ENCODE assay signal across 7 cellular contexts in the genomic region with DNA sequence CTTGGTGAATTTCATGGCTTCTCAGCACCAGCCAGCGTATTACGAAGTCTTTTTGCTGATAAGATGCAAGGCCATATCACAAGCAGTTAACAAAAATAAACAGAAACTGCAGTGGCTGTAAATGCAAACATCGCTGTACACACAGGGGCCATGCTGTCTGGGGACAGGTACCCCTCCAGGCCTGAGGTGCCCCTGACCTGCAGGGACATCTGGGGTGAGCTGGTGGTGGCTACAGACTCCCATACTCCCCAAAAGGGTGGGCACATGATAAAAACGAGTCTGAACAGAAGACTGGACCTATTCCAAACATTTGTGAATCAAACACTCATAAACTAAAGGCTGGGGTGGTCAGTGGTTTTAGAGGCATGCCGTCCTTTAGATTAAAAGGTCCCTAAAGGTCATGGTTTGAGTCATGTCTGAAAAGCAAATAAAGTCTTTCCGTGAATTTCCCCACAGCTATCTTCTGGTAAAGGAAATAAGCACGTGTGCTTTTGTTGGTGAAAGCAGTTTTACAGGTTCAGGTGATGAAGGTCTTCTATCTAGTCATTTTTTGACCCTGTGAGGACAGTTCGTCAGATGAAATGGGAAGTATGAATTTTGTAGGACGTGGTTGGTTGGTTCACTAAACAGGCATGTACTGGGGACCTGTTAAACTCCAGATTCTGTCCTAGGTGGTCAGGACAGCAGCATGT. TPM values are rescaled to one million over a fixed set of nuclear protein-coding genes. Genes with fewer than 3 reads are reported as not detected.
DNase-seq lines count a peak whose midpoint lies in the region; ATAC-seq, FAIRE-seq and TF ChIP-seq lines count a peak whose summit lies in the region.

No MANE protein-coding gene starts in this region.

- no peak for TF ChIP-seq POLR2A in K562 (conservative IDR thresholded peaks at IDR 0.05)

- H3K27ac ChIP-seq in K562 (ENCODE audit: extremely low read depth, low read depth, low read length): no peak overlapping the region
- H3K27ac ChIP-seq in dorsolateral prefrontal cortex: no peak overlapping the region
- no peak overlapping the region for H3K27ac ChIP-seq in heart right ventricle

- H3K4me1 ChIP-seq in K562 (replicated peaks in 1 of 2; ENCODE audit: control insufficient read depth in 2 of 2, insufficient read depth in 2 of 2, low read length in 2 of 2) (no peaks in the 10 kb centered on the region), heart right ventricle (peaks cover 0 to 29% (median 0%) of the 10 kb centered on the region in 9 donors)

- intact Hi-C loops in K562 (cut with micrococcal nuclease) (no loop called here), dorsolateral prefrontal cortex (cut with DNase I) (loop anchor here in 1 of 2 donors (10.0 kb wide), 1 partner anchor 47 kb away; no protein-coding TSS in a partner anchor), heart right ventricle (cut with DNase I) (no loop called here)

- H3K9me1 ChIP-seq in K562 (ENCODE audit: control insufficient read depth, insufficient read depth, low read length): no peaks in the 10 kb centered on the region

- TF ChIP-seq EP300 in K562 (IDR thresholded peaks at IDR 0.05; ENCODE audit: low read length): no peak

- 2% methylated on average over 9 of the region's 9 CpGs for WGBS in K562 (ENCODE audit: insufficient coverage, low coverage, missing lambda C conversion rate)
- WGBS in heart right ventricle, 2 donors: 78 to 83% methylated on average over 9 of the region's 9 CpGs

- H4K20me1 ChIP-seq in K562 (replicated peaks; ENCODE audit: control insufficient read depth, insufficient read depth, low read length): no peaks in the 10 kb centered on the region

- H3K79me2 ChIP-seq in K562 (ENCODE audit: control insufficient read depth, insufficient read depth, low read length): no peaks in the 10 kb centered on the region

- H3K9me3 ChIP-seq in K562 (replicated peaks; ENCODE audit: control insufficient read depth, insufficient read depth, low read depth, low read length) (no peaks in the 10 kb centered on the region), heart right ventricle (no peaks in the 10 kb centered on the region)

- peak overlapping the region; percentile 50 for H3K4me3 Mint-ChIP-seq in stimulated activated effector memory CD8-positive, alpha-beta T cell treated with anti-CD3 and anti-CD28 coated beads, Interleukin-12 subunit alpha, Interleukin-12 subunit beta, amount 100 ng/mL, for 72 hours

- no peaks in the 10 kb centered on the region for H3K27me3 ChIP-seq in K562 (ENCODE audit: control insufficient read depth in 2 of 2, insufficient read depth in 2 of 2, low read length in 2 of 2)
- no peaks in the 10 kb centered on the region for H3K27me3 ChIP-seq in dorsolateral prefrontal cortex
- no peaks in the 10 kb centered on the region for H3K27me3 ChIP-seq in heart right ventricle

- H3K27ac Mint-ChIP-seq in stimulated activated effector memory CD8-positive, alpha-beta T cell treated with anti-CD3 and anti-CD28 coated beads, Interleukin-12 subunit alpha, Interleukin-12 subunit beta, amount 100 ng/mL, for 72 hours: peak overlapping the region; percentile 87

- H3K9ac ChIP-seq in K562 (ENCODE audit: insufficient read depth in 1 of 2, low read depth in 2 of 2, low read length in 2 of 2): no peak overlapping the region

- CTCF ChIA-PET in K562 (lab: Yijun Ruan, JAX; ENCODE audit: low intra/inter-chr PET ratio): interaction anchor here (0.6 kb wide), 1 partner anchor 921 kb away, joined by 4 read pairs; no protein-coding TSS in a partner anchor

- TF ChIP-seq RAD21 in K562 (CRISPR knock-in tag; conservative IDR thresholded peaks at IDR 0.05 in 1 of 2, IDR thresholded peaks at IDR 0.05 in 1 of 2): no peak

- TF ChIP-seq CTCF in K562 (IDR thresholded peaks at IDR 0.05 in 2 of 3, conservative IDR thresholded peaks at IDR 0.05 in 1 of 3; ENCODE audit: insufficient read depth in 2 of 3, low read depth in 1 of 3, low read length in 3 of 3) (no peak), dorsolateral prefrontal cortex (IDR thresholded peaks at IDR 0.05 in 54 of 56, conservative IDR thresholded peaks at IDR 0.05 in 2 of 56; ENCODE audit: low read depth in 1 of 56, partially characterized antibody in 56 of 56) (no peak), heart right ventricle (IDR thresholded peaks at IDR 0.05) (no peak)

- no peak for DNase-seq in K562 (ENCODE audit: extremely low read depth in 1 of 4, low spot score in 3 of 4)
- no peak for DNase-seq in stimulated activated effector memory CD8-positive, alpha-beta T cell treated with anti-CD3 and anti-CD28 coated beads, Interleukin-12 subunit alpha, Interleukin-12 subunit beta, amount 100 ng/mL, for 72 hours (ENCODE audit: low spot score in 2 of 2)
- no peak for DNase-seq in NCI-H2107 treated with DMSO at 0.1 percent for 48 hours (lab: John Stamatoyannopoulos, UW; ENCODE audit: unreplicated experiment)
- DNase-seq in dorsolateral prefrontal cortex: no peak
- DNase-seq in heart right ventricle: no peak

- POLR2A ChIA-PET in K562 (lab: Yijun Ruan, JAX): no interaction called here

- in situ Hi-C loops in K562 (cut with MboI): no loop called here

- peaks cover 80% of the 10 kb centered on the region for H3K4me1 Mint-ChIP-seq in stimulated activated effector memory CD8-positive, alpha-beta T cell treated with anti-CD3 and anti-CD28 coated beads, Interleukin-12 subunit alpha, Interleukin-12 subunit beta, amount 100 ng/mL, for 72 hours

- H3K36me3 ChIP-seq in K562 (ENCODE audit: control insufficient read depth, insufficient read depth, low read length) (no peaks in the 10 kb centered on the region), heart right ventricle (no peaks in the 10 kb centered on the region)

- H3K4me3 ChIP-seq in K562 (no peak overlapping the region), dorsolateral prefrontal cortex (no peak overlapping the region), heart right ventricle (no peak overlapping the region)

- no peaks in the 10 kb centered on the region for H3K9me3 Mint-ChIP-seq in stimulated activated effector memory CD8-positive, alpha-beta T cell treated with anti-CD3 and anti-CD28 coated beads, Interleukin-12 subunit alpha, Interleukin-12 subunit beta, amount 100 ng/mL, for 72 hours

- H3K4me2 ChIP-seq in K562 (ENCODE audit: insufficient read depth, low read length): no peak overlapping the region

- FAIRE-seq in K562 (lab: Jason Lieb, UNC): peak; percentile 11

- H2AFZ ChIP-seq in K562 (ENCODE audit: low read depth, low read length): no peak overlapping the region

- H3K36me3 Mint-ChIP-seq in stimulated activated effector memory CD8-positive, alpha-beta T cell treated with anti-CD3 and anti-CD28 coated beads, Interleukin-12 subunit alpha, Interleukin-12 subunit beta, amount 100 ng/mL, for 72 hours: peaks cover 21% of the 10 kb centered on the region

- BruUV-seq in K562 (replicated peaks; lab: Mats Ljungman, UMichigan): no TSS peak

- peak; percentile 52 for ATAC-seq in GM19023 (IDR thresholded peaks at IDR 0.05; ENCODE audit: unreplicated experiment)
- ATAC-seq in HG03571 (IDR thresholded peaks at IDR 0.05; ENCODE audit: unreplicated experiment): peak; percentile 36
- no peak for ATAC-seq in K562
- ATAC-seq in stimulated activated effector memory CD8-positive, alpha-beta T cell treated with anti-CD3 and anti-CD28 coated beads, Interleukin-12 subunit alpha, Interleukin-12 subunit beta, amount 100 ng/mL, for 72 hours: peak; percentile 63
- no peak for ATAC-seq in heart right ventricle

TF ChIP-seq in K562, 482 proteins besides CTCF, POLR2A, EP300 and RAD21:
- TF ChIP-seq NFE2 (IDR thresholded peaks at IDR 0.05; ENCODE audit: low read depth): no peak
- TF ChIP-seq, protein P1, sequence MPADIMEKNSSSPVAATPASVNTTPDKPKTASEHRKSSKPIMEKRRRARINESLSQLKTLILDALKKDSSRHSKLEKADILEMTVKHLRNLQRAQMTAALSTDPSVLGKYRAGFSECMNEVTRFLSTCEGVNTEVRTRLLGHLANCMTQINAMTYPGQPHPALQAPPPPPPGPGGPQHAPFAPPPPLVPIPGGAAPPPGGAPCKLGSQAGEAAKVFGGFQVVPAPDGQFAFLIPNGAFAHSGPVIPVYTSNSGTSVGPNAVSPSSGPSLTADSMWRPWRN (IDR thresholded peaks at IDR 0.05; ENCODE audit: low read depth): peak; percentile 27; the same call in 1 of the 2 replicates
TF ChIP-seq in K562: peak in this region for 1.

RNA-seq across cellular contexts. Expression of a gene that starts 36.8 kb away (rescaled TPM):
- total RNA-seq in K562 (2011; cell fraction: chromatin; rRNA removed; ENCODE audit: low replicate concordance): 0.86 TPM in 1 of 2 replicates, not detected in the other
- 0.13 TPM in 1 of 2 replicates, not detected in the other for total RNA-seq in K562 (2011; cell fraction: nucleolus; rRNA removed)
- total RNA-seq in K562 (2011; cell fraction: nucleoplasm; rRNA removed): 0.61 and 1.1 TPM in 2 replicates
- not detected in 2 replicates for total RNA-seq in K562 (2014; rRNA removed)
- total RNA-seq in K562 (2014; rRNA removed; fragmentation: Illumina TruSeq; extraction: Trizol): not detected in 2 replicates
- 0.11 TPM in 1 of 2 replicates, not detected in the other for total RNA-seq in K562 (2015; rRNA removed; fragmentation: Illumina TruSeq; extraction: Trizol)
- total RNA-seq in K562 (2021): 0.25 and 0.58 TPM in 2 replicates
- 0.19 and 0.22 TPM in 2 replicates for polyA plus RNA-seq in K562 (2011; rRNA removed)
- polyA plus RNA-seq in K562 (2011; cell fraction: cytosol; rRNA removed): 0.07 and 0.15 TPM in 2 replicates
- 0.14 and 0.38 TPM in 2 replicates for polyA plus RNA-seq in K562 (2011; cell fraction: nucleus; rRNA removed)
- 0.03 TPM in 2 replicates for polyA plus RNA-seq in K562 (2012)
- 0.37 TPM in 1 of 2 replicates, not detected in the other for polyA plus RNA-seq in K562 (2014; fragmentation: Illumina TruSeq; extraction: Trizol)
- under 1 TPM in 1 of 2 experiments, not detected in 1; 0.01 TPM for polyA plus RNA-seq in K562 (2014; fragmentation: Nextera tagmentation; extraction: Ambion mirVana)
- 0.13 TPM in 1 of 2 replicates, not detected in the other for polyA plus RNA-seq in K562 (2014; rRNA removed)
- polyA minus RNA-seq in K562 (2011; rRNA and poly(A)+ RNA removed): 0.12 and 0.18 TPM in 2 replicates
- polyA minus RNA-seq in K562 (2011; cell fraction: cytosol; rRNA and poly(A)+ RNA removed): not detected in 2 replicates
- polyA minus RNA-seq in K562 (2011; cell fraction: nucleus; rRNA and poly(A)+ RNA removed): 0.13 TPM in 1 of 2 replicates, not detected in the other
- total RNA-seq in dorsolateral prefrontal cortex: 10 to 100 TPM; 15.1 to 55.8 (median 34.2) TPM
- 1 to 10 TPM; 3.5 to 8.1 (median 5.2) TPM for total RNA-seq in heart right ventricle
- 1 to 10 TPM; 3.5 to 6.4 TPM for polyA plus RNA-seq in heart right ventricle

Comparison
In these comparisons a context has a peak if more than half of its experiments do, and no peak if none do; other contexts are left out.
1. ATAC-seq: peak in GM19023 (single experiment), HG03571 (single experiment) and stimulated activated effector memory CD8-positive, alpha-beta T cell treated with anti-CD3 and anti-CD28 coated beads, Interleukin-12 subunit alpha, Interleukin-12 subunit beta, amount 100 ng/mL, for 72 hours (single experiment); none in K562 (single experiment) and heart right ventricle (0 of 8).